Comparison of ENCODE assay signal across 8 cellular contexts in the genomic region with DNA sequence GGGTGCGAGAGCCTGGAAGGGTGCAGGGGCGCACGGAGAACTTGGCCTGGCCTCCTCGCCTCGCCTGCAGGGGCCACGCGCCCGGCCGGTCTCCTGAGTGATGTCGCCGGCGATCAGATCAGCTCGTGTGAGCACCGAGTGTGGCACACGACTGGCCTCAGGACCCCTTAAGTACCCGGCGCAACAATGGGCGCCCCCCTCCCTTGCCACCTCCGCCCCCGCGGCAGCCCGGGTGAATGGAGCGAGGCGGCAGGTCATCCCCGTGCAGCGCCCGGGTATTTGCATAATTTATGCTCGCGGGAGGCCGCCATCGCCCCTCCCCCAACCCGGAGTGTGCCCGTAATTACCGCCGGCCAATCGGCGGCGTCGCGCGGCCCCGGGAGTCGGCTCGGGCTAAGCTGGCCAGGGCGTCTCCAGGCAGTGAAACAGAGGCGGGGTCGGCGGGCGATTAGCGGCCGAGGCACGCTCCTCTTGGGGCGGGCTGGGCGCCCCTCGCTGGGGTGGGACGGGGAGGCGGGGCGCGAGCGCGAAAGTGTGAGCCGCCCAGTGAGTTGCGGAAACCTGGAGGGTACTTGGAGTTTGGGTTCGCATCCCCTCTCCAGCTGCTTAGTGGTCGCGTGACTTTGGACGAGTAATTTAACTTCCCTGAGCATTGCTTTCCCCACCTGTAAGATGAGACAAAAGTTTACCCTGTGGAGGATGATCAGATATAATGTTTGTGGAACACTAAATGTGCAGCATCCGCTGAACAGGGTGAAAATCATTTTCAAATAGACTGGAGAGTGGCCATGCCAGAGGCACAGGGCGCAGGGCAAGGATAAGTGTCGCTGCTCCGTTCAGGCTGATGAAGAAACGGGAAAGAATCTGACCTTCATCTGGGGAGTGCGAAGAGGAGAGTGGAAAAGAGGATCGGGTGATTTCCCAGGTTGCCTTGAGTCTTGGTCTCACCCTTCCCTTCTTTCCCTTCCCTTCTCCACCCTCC. TPM values are rescaled to one million over a fixed set of nuclear protein-coding genes. Genes with fewer than 3 reads are reported as not detected.
DNase-seq lines count a peak whose midpoint lies in the region; ATAC-seq and TF ChIP-seq lines count a peak whose summit lies in the region.

A gene with protein sequence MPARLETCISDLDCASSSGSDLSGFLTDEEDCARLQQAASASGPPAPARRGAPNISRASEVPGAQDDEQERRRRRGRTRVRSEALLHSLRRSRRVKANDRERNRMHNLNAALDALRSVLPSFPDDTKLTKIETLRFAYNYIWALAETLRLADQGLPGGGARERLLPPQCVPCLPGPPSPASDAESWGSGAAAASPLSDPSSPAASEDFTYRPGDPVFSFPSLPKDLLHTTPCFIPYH (minus strand): TSS at position 145 of the 982 bp plus-strand sequence. CDS start 274 bp downstream, outside the sequence.

- H3K4me3 ChIP-seq in iPS-18a (ENCODE audit: low read length) (peak within 1 kb of the TSS; percentile 42), suprapubic skin (peak within 1 kb of the TSS; percentile 32)

- no peak for TF ChIP-seq CTCF in suprapubic skin (IDR thresholded peaks at IDR 0.05)

- no peak within 1 kb of the TSS for H3K27ac ChIP-seq in iPS-18a (ENCODE audit: low read length)
- no peak within 1 kb of the TSS for H3K27ac ChIP-seq in suprapubic skin

- H3K9me3 ChIP-seq in iPS-18a (ENCODE audit: control insufficient read depth, low read depth, low read length) (no peaks in the 10 kb centered on the region), suprapubic skin (no peaks in the 10 kb centered on the region)

- no peak for ATAC-seq in activated CD8-positive, alpha-beta memory T cell treated with anti-CD3 and anti-CD28 coated beads, Interleukin-2, amount 10 ng/mL, durations not matched to agents 7 days and 5 days
- ATAC-seq in T-cell (replicated peaks in 1 of 4): no peak

- no peak for DNase-seq in activated CD8-positive, alpha-beta memory T cell treated with anti-CD3 and anti-CD28 coated beads, Interleukin-2, amount 10 ng/mL, durations not matched to agents 7 days and 5 days
- no peak for DNase-seq in activated CD8-positive, alpha-beta memory T cell treated with anti-CD3 and anti-CD28 coated beads, Interleukin-2, amount 50 U/mL, for 4 hours
- DNase-seq in NCI-H82 treated with DMSO at 0.1 percent for 48 hours (lab: John Stamatoyannopoulos, UW; ENCODE audit: unreplicated experiment): peak; percentile 82
- peak in 1 of 2 donors; percentile 73 for DNase-seq in suprapubic skin (ENCODE audit: low spot score in 2 of 2)
- DNase-seq in amniotic stem cell (lab: John Stamatoyannopoulos, UW): no peak
- DNase-seq in T-cell: no peak
- no peak for DNase-seq in activated CD4-positive, alpha-beta T cell treated with anti-CD3 and anti-CD28 coated beads for 4 hours

- H3K36me3 Mint-ChIP-seq in activated CD8-positive, alpha-beta memory T cell treated with anti-CD3 and anti-CD28 coated beads, Interleukin-2, amount 10 ng/mL, durations not matched to agents 7 days and 5 days: no peaks in the 10 kb centered on the region
- no peaks in the 10 kb centered on the region for H3K36me3 Mint-ChIP-seq in T-cell

- H3K4me1 ChIP-seq in iPS-18a (ENCODE audit: control insufficient read depth, low read depth, low read length): peaks cover 5% of the 10 kb centered on the region
- peaks cover 15% of the 10 kb centered on the region for H3K4me1 ChIP-seq in suprapubic skin

- no peak for TF ChIP-seq POLR2A in suprapubic skin (IDR thresholded peaks at IDR 0.05)

- no peak for TF ChIP-seq EP300 in suprapubic skin (IDR thresholded peaks at IDR 0.05)

- no peak within 1 kb of the TSS for H3K4me3 Mint-ChIP-seq in activated CD8-positive, alpha-beta memory T cell treated with anti-CD3 and anti-CD28 coated beads, Interleukin-2, amount 10 ng/mL, durations not matched to agents 7 days and 5 days
- peak within 1 kb of the TSS in 1 of 3 donors; percentile 65 for H3K4me3 Mint-ChIP-seq in T-cell

- H3K27me3 Mint-ChIP-seq in activated CD8-positive, alpha-beta memory T cell treated with anti-CD3 and anti-CD28 coated beads, Interleukin-2, amount 10 ng/mL, durations not matched to agents 7 days and 5 days: peaks cover 92% of the 10 kb centered on the region
- peaks cover 75 to 87% of the 10 kb centered on the region in 2 donors for H3K27me3 Mint-ChIP-seq in T-cell

- H3K4me1 Mint-ChIP-seq in activated CD8-positive, alpha-beta memory T cell treated with anti-CD3 and anti-CD28 coated beads, Interleukin-2, amount 10 ng/mL, durations not matched to agents 7 days and 5 days: peaks cover 5% of the 10 kb centered on the region
- peaks cover 6 to 10% (median 7%) of the 10 kb centered on the region in 3 donors for H3K4me1 Mint-ChIP-seq in T-cell

- H3K9ac ChIP-seq in iPS-18a (ENCODE audit: low read length): no peak within 1 kb of the TSS

- H3K27ac Mint-ChIP-seq in activated CD8-positive, alpha-beta memory T cell treated with anti-CD3 and anti-CD28 coated beads, Interleukin-2, amount 10 ng/mL, durations not matched to agents 7 days and 5 days: peak within 1 kb of the TSS; percentile 3
- H3K27ac Mint-ChIP-seq in T-cell: no peak within 1 kb of the TSS

- H3K27me3 ChIP-seq in iPS-18a (ENCODE audit: control insufficient read depth, insufficient read depth, low read length) (peaks cover 100% of the 10 kb centered on the region), suprapubic skin (peaks cover 90% of the 10 kb centered on the region)

- no peaks in the 10 kb centered on the region for H3K9me3 Mint-ChIP-seq in activated CD8-positive, alpha-beta memory T cell treated with anti-CD3 and anti-CD28 coated beads, Interleukin-2, amount 10 ng/mL, durations not matched to agents 7 days and 5 days (ENCODE audit: low read depth)
- no peaks in the 10 kb centered on the region for H3K9me3 Mint-ChIP-seq in T-cell

- POLR2A ChIA-PET in T-cell (lab: Charles Lee): no interaction called here

- CTCF ChIA-PET in activated CD8-positive, alpha-beta memory T cell treated with anti-CD3 and anti-CD28 coated beads, Interleukin-2, amount 10 ng/mL, durations not matched to agents 7 days and 5 days (lab: Charles Lee): no interaction called here
- CTCF ChIA-PET in T-cell (lab: Charles Lee): no interaction called here

- H3K36me3 ChIP-seq in iPS-18a (ENCODE audit: control insufficient read depth, low read depth, low read length): no peaks in the 10 kb centered on the region
- no peaks in the 10 kb centered on the region for H3K36me3 ChIP-seq in suprapubic skin

- 31% methylated on average over 8 of the region's 74 CpGs for WGBS in suprapubic skin

RNA-seq across cellular contexts. Expression of the gene that starts here (rescaled TPM):
- not detected for total RNA-seq in activated CD8-positive, alpha-beta memory T cell treated with anti-CD3 and anti-CD28 coated beads, Interleukin-2, amount 10 ng/mL, durations not matched to agents 7 days and 5 days
- not detected for total RNA-seq in suprapubic skin
- total RNA-seq in T-cell: not detected
